ENCODE assay signal across 11 cellular contexts in the genomic region with DNA sequence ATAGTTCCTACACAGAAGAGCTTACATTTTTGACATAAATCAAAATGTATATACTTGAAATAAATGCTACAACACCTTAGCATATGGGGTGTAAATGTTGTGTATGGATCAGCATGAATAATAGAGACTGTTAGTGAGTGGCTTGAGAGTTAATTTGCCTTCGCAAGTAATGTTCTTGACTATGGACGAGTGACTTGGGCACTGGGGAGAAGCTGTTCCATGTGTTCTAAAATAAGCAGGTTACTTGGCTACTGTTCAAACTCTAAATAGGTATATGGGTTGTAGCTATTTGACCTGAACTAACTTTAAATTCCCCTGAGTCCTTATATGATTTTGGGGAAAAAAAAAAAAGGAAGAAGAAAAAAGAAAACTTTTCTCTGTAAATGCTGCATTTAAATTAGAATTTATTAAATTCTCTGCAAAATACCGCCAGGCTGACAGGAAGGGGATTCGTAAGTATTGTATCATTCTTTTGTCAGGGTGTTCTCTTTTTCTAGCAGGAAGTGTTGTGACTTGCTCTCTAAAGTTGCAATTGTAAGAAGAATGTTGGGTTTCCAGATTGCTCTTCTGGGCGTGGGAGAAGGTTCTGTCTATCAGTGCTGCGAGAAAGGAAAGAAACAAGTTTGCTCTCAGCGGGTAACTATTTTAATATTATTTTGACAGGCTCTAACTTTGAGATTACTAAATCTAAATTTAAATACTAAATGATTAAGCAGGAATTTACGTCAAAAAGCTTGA. TPM values are rescaled to one million over a fixed set of nuclear protein-coding genes. Genes with fewer than 3 reads are reported as not detected.
DNase-seq lines count a peak whose midpoint lies in the region; ATAC-seq and TF ChIP-seq lines count a peak whose summit lies in the region.
"Had no signal": no experiment of that assay in that cellular context is flagged by ENCODE, and none has a peak within 500 bp of the region (broad histone marks: within the 10 kb centered on the region; RNA-seq: fewer than 3 reads in every experiment).

No MANE protein-coding gene starts in this region.

- TF ChIP-seq CTCF in WTC11 (IDR thresholded peaks at IDR 0.05): no peak
- no peak for TF ChIP-seq CTCF in foreskin keratinocyte (conservative IDR thresholded peaks at IDR 0.05)

- H3K27me3 ChIP-seq in foreskin keratinocyte: no peaks in the 10 kb centered on the region

- H3K4me3 Mint-ChIP-seq in WTC11: no peak overlapping the region
- H3K4me3 Mint-ChIP-seq: activated T-helper 17 cell treated with anti-CD3 and anti-CD28 coated beads, Interleukin-2, amount 50 U/mL, for 72 hours; CD4-positive, alpha-beta T cell had no signal

- no peaks in the 10 kb centered on the region for H3K9me3 Mint-ChIP-seq in WTC11
- H3K9me3 Mint-ChIP-seq: activated T-helper 17 cell treated with anti-CD3 and anti-CD28 coated beads, Interleukin-2, amount 50 U/mL, for 72 hours; CD4-positive, alpha-beta T cell had no signal

- peak overlapping the region; percentile 95 for H3K27ac ChIP-seq in foreskin keratinocyte

- H3K27me3 Mint-ChIP-seq in WTC11 (ENCODE audit: low read depth): no peaks in the 10 kb centered on the region
- H3K27me3 Mint-ChIP-seq: activated T-helper 17 cell treated with anti-CD3 and anti-CD28 coated beads, Interleukin-2, amount 50 U/mL, for 72 hours; CD4-positive, alpha-beta T cell had no signal

- peaks cover 49% of the 10 kb centered on the region for H3K4me1 Mint-ChIP-seq in WTC11
- H3K4me1 Mint-ChIP-seq: activated T-helper 17 cell treated with anti-CD3 and anti-CD28 coated beads, Interleukin-2, amount 50 U/mL, for 72 hours had no signal

- no peak for ATAC-seq in WTC11
- ATAC-seq in foreskin keratinocyte: peak; percentile 30
- ATAC-seq in GM18519 (IDR thresholded peaks at IDR 0.05; ENCODE audit: low FRiP score, unreplicated experiment): no peak
- ATAC-seq in HG03039 (IDR thresholded peaks at IDR 0.05; ENCODE audit: unreplicated experiment): no peak
- ATAC-seq: activated T-helper 17 cell treated with anti-CD3 and anti-CD28 coated beads, Interleukin-2, amount 50 U/mL, for 72 hours had no signal

- no peaks in the 10 kb centered on the region for H3K36me3 Mint-ChIP-seq in WTC11

- POLR2A ChIA-PET in WTC11 (lab: Charles Lee): no interaction called here

- DNase-seq in EH (ENCODE audit: low read depth) (peak; percentile 41), WTC11 (ENCODE audit: low spot score) (no peak), foreskin keratinocyte (peak; percentile 55 to 76), pons (ENCODE audit: low spot score) (peak; percentile 38), DMS153 (lab: John Stamatoyannopoulos, UW) (no peak), GOT3 (lab: John Stamatoyannopoulos, UW) (no peak)
- DNase-seq: CD4-positive, alpha-beta T cell; NCI-H82 had no signal

- peak overlapping the region; percentile 70 for H3K27ac Mint-ChIP-seq in WTC11
- H3K27ac Mint-ChIP-seq: activated T-helper 17 cell treated with anti-CD3 and anti-CD28 coated beads, Interleukin-2, amount 50 U/mL, for 72 hours; CD4-positive, alpha-beta T cell had no signal

- CTCF ChIA-PET in WTC11 (lab: Charles Lee): no interaction called here

- peaks cover 22% of the 10 kb centered on the region for H3K4me1 ChIP-seq in foreskin keratinocyte

TF ChIP-seq in WTC11, 78 proteins besides CTCF, POLR2A, EP300 and RAD21:
- no peak for TF ChIP-seq SOX15 (CRISPR knock-in tag; IDR thresholded peaks at IDR 0.05)
- TF ChIP-seq, protein P1, sequence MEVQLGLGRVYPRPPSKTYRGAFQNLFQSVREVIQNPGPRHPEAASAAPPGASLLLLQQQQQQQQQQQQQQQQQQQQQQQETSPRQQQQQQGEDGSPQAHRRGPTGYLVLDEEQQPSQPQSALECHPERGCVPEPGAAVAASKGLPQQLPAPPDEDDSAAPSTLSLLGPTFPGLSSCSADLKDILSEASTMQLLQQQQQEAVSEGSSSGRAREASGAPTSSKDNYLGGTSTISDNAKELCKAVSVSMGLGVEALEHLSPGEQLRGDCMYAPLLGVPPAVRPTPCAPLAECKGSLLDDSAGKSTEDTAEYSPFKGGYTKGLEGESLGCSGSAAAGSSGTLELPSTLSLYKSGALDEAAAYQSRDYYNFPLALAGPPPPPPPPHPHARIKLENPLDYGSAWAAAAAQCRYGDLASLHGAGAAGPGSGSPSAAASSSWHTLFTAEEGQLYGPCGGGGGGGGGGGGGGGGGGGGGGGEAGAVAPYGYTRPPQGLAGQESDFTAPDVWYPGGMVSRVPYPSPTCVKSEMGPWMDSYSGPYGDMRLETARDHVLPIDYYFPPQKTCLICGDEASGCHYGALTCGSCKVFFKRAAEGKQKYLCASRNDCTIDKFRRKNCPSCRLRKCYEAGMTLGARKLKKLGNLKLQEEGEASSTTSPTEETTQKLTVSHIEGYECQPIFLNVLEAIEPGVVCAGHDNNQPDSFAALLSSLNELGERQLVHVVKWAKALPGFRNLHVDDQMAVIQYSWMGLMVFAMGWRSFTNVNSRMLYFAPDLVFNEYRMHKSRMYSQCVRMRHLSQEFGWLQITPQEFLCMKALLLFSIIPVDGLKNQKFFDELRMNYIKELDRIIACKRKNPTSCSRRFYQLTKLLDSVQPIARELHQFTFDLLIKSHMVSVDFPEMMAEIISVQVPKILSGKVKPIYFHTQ (CRISPR knock-in tag; IDR thresholded peaks at IDR 0.05): no peak
- TF ChIP-seq, protein P2, sequence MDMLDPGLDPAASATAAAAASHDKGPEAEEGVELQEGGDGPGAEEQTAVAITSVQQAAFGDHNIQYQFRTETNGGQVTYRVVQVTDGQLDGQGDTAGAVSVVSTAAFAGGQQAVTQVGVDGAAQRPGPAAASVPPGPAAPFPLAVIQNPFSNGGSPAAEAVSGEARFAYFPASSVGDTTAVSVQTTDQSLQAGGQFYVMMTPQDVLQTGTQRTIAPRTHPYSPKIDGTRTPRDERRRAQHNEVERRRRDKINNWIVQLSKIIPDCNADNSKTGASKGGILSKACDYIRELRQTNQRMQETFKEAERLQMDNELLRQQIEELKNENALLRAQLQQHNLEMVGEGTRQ (CRISPR knock-in tag; IDR thresholded peaks at IDR 0.05): no peak

RNA-seq across cellular contexts. Expression of a gene that starts 32.2 kb away (rescaled TPM):
- total RNA-seq in WTC11 (2021): 82.2 to 96.7 TPM (median 83.8 TPM) in 3 replicates
- total RNA-seq in foreskin keratinocyte: 292 and 305 TPM in 2 replicates
- 116 and 129 TPM in 2 replicates for polyA plus RNA-seq in foreskin keratinocyte

Comparison
In these comparisons a context has a peak if more than half of its experiments do, and no peak if none do; other contexts are left out.
1. DNase-seq: peak in EH (single experiment), foreskin keratinocyte (2 of 2) and pons (single experiment); none in WTC11 (single experiment), DMS153 (single experiment) and GOT3 (single experiment).